In genomic region chr16:81635336-81635947, GRCh38 we compare ENCODE assay signal across 2 cellular contexts.
TF ChIP-seq lines count a peak whose summit lies in the region.

No MANE protein-coding gene starts in this region.

TF ChIP-seq in A549, 52 proteins besides CTCF, POLR2A, EP300 and RAD21 (continued from another document):
- TF ChIP-seq, protein P1, sequence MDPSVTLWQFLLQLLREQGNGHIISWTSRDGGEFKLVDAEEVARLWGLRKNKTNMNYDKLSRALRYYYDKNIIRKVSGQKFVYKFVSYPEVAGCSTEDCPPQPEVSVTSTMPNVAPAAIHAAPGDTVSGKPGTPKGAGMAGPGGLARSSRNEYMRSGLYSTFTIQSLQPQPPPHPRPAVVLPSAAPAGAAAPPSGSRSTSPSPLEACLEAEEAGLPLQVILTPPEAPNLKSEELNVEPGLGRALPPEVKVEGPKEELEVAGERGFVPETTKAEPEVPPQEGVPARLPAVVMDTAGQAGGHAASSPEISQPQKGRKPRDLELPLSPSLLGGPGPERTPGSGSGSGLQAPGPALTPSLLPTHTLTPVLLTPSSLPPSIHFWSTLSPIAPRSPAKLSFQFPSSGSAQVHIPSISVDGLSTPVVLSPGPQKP (IDR thresholded peaks at IDR 0.05; ENCODE audit: low read depth, low read length): no peak
- TF ChIP-seq JUNB (IDR thresholded peaks at IDR 0.05): no peak
- no peak for TF ChIP-seq CHD4 (IDR thresholded peaks at IDR 0.05; ENCODE audit: borderline replicate concordance)
- TF ChIP-seq NR3C1 (IDR thresholded peaks at IDR 0.05): no peak
- TF ChIP-seq PHF8 (IDR thresholded peaks at IDR 0.05; ENCODE audit: borderline replicate concordance, low read depth): no peak
- no peak for TF ChIP-seq FOSB (CRISPR knock-in tag; IDR thresholded peaks at IDR 0.05)
- TF ChIP-seq USF2 (IDR thresholded peaks at IDR 0.05): no peak
- TF ChIP-seq FOSL2 (IDR thresholded peaks at IDR 0.05): no peak
- no peak for TF ChIP-seq FOSL2 (CRISPR knock-in tag; IDR thresholded peaks at IDR 0.05)
- TF ChIP-seq CEBPB (IDR thresholded peaks at IDR 0.05): no peak

TF ChIP-seq in GM23338, 12 proteins besides CTCF, POLR2A, EP300 and RAD21 (continued from another document):
- TF ChIP-seq, protein P2, sequence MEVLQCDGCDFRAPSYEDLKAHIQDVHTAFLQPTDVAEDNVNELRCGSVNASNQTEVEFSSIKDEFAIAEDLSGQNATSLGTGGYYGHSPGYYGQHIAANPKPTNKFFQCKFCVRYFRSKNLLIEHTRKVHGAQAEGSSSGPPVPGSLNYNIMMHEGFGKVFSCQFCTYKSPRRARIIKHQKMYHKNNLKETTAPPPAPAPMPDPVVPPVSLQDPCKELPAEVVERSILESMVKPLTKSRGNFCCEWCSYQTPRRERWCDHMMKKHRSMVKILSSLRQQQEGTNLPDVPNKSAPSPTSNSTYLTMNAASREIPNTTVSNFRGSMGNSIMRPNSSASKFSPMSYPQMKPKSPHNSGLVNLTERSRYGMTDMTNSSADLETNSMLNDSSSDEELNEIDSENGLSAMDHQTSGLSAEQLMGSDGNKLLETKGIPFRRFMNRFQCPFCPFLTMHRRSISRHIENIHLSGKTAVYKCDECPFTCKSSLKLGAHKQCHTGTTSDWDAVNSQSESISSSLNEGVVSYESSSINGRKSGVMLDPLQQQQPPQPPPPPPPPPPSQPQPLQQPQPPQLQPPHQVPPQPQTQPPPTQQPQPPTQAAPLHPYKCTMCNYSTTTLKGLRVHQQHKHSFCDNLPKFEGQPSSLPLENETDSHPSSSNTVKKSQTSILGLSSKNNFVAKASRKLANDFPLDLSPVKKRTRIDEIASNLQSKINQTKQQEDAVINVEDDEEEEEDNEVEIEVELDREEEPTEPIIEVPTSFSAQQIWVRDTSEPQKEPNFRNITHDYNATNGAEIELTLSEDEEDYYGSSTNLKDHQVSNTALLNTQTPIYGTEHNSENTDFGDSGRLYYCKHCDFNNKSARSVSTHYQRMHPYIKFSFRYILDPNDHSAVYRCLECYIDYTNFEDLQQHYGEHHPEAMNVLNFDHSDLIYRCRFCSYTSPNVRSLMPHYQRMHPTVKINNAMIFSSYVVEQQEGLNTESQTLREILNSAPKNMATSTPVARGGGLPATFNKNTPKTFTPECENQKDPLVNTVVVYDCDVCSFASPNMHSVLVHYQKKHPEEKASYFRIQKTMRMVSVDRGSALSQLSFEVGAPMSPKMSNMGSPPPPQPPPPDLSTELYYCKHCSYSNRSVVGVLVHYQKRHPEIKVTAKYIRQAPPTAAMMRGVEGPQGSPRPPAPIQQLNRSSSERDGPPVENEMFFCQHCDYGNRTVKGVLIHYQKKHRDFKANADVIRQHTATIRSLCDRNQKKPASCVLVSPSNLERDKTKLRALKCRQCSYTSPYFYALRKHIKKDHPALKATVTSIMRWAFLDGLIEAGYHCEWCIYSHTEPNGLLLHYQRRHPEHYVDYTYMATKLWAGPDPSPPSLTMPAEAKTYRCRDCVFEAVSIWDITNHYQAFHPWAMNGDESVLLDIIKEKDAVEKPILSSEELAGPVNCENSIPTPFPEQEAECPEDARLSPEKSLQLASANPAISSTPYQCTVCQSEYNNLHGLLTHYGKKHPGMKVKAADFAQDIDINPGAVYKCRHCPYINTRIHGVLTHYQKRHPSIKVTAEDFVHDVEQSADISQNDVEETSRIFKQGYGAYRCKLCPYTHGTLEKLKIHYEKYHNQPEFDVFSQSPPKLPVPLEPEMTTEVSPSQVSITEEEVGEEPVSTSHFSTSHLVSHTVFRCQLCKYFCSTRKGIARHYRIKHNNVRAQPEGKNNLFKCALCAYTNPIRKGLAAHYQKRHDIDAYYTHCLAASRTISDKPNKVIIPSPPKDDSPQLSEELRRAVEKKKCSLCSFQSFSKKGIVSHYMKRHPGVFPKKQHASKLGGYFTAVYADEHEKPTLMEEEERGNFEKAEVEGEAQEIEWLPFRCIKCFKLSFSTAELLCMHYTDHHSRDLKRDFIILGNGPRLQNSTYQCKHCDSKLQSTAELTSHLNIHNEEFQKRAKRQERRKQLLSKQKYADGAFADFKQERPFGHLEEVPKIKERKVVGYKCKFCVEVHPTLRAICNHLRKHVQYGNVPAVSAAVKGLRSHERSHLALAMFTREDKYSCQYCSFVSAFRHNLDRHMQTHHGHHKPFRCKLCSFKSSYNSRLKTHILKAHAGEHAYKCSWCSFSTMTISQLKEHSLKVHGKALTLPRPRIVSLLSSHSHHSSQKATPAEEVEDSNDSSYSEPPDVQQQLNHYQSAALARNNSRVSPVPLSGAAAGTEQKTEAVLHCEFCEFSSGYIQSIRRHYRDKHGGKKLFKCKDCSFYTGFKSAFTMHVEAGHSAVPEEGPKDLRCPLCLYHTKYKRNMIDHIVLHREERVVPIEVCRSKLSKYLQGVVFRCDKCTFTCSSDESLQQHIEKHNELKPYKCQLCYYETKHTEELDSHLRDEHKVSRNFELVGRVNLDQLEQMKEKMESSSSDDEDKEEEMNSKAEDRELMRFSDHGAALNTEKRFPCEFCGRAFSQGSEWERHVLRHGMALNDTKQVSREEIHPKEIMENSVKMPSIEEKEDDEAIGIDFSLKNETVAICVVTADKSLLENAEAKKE (CRISPR knock-in tag; IDR thresholded peaks at IDR 0.05): no peak
- no peak for TF ChIP-seq POLR2AphosphoS5 (IDR thresholded peaks at IDR 0.05; ENCODE audit: low read depth)
- no peak for TF ChIP-seq JUNB (IDR thresholded peaks at IDR 0.05; ENCODE audit: unreplicated experiment)
- TF ChIP-seq NANOG (IDR thresholded peaks at IDR 0.05; ENCODE audit: borderline replicate concordance): no peak
- no peak for TF ChIP-seq ZNF331 (CRISPR knock-in tag; IDR thresholded peaks at IDR 0.05; ENCODE audit: low read depth)
- TF ChIP-seq ETS1 (IDR thresholded peaks at IDR 0.05): no peak
- TF ChIP-seq, protein P3, sequence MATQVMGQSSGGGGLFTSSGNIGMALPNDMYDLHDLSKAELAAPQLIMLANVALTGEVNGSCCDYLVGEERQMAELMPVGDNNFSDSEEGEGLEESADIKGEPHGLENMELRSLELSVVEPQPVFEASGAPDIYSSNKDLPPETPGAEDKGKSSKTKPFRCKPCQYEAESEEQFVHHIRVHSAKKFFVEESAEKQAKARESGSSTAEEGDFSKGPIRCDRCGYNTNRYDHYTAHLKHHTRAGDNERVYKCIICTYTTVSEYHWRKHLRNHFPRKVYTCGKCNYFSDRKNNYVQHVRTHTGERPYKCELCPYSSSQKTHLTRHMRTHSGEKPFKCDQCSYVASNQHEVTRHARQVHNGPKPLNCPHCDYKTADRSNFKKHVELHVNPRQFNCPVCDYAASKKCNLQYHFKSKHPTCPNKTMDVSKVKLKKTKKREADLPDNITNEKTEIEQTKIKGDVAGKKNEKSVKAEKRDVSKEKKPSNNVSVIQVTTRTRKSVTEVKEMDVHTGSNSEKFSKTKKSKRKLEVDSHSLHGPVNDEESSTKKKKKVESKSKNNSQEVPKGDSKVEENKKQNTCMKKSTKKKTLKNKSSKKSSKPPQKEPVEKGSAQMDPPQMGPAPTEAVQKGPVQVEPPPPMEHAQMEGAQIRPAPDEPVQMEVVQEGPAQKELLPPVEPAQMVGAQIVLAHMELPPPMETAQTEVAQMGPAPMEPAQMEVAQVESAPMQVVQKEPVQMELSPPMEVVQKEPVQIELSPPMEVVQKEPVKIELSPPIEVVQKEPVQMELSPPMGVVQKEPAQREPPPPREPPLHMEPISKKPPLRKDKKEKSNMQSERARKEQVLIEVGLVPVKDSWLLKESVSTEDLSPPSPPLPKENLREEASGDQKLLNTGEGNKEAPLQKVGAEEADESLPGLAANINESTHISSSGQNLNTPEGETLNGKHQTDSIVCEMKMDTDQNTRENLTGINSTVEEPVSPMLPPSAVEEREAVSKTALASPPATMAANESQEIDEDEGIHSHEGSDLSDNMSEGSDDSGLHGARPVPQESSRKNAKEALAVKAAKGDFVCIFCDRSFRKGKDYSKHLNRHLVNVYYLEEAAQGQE (IDR thresholded peaks at IDR 0.05; ENCODE audit: unreplicated experiment): no peak
- no peak for TF ChIP-seq ZNF114 (CRISPR knock-in tag; IDR thresholded peaks at IDR 0.05)
TF ChIP-seq in GM23338: peak in this region for 0.
